8 cellular contexts compared by ENCODE assay signal in genomic region chr13:114113395-114113794, GRCh38. TPM values are rescaled to one million over a fixed set of nuclear protein-coding genes. Genes with fewer than 3 reads are reported as not detected.
A peak's percentile ranks its signal among the peaks of the same experiment; 100 is the strongest.
DNase-seq lines count a peak whose midpoint lies in the region; ATAC-seq, FAIRE-seq and TF ChIP-seq lines count a peak whose summit lies in the region.
"Not testable (repeated sequence)": the region's sequence is repeated elsewhere in the genome, so short reads cannot be mapped to it uniquely, and the experiment has no call there.

No MANE protein-coding gene starts in this region.

- H3K9me3 ChIP-seq in BLaER1; KOPT-K1 (ENCODE audit: insufficient read depth, low read length, poor library complexity, severe bottlenecking); H1 (ENCODE audit: insufficient read depth in 2 of 2, low read depth in 1 of 2, low read length in 1 of 2); left lung: not testable (repeated sequence)

- H4K8ac ChIP-seq in H1 (ENCODE audit: extremely low read depth, insufficient read depth, low read length), result not testable (repeated sequence)

- not testable (repeated sequence) for H2BK120ac ChIP-seq in H1 (replicated peaks; ENCODE audit: low read depth, low read length)

- not testable (repeated sequence) for H3K9me3 Mint-ChIP-seq in activated naive CD4-positive, alpha-beta T cell treated with anti-CD3 and anti-CD28 coated beads, Interleukin-2, amount 50 U/mL, for 24 hours; nephron; stimulated activated effector memory CD8-positive, alpha-beta T cell treated with anti-CD3 and anti-CD28 coated beads, Interleukin-12 subunit alpha, Interleukin-12 subunit beta, amount 100 ng/mL, for 72 hours

- H4K91ac ChIP-seq in H1 (replicated peaks; ENCODE audit: insufficient read length, low read length), result not testable (repeated sequence)

- not testable (repeated sequence) for H3K23me2 ChIP-seq in H1 (ENCODE audit: low read depth, low read length)

- 0 out of 2 replicates have a peak overlapping the region, but pooled peaks have one; percentile 61 for H2BK15ac ChIP-seq in H1 (ENCODE audit: low read length)

- not testable (repeated sequence) for TF ChIP-seq RAD21 in H1 (IDR thresholded peaks at IDR 0.05 in 1 of 2, conservative IDR thresholded peaks at IDR 0.05 in 1 of 2; ENCODE audit: low read depth in 2 of 2, low read length in 2 of 2)

- not testable (repeated sequence) for H2BK20ac ChIP-seq in H1 (ENCODE audit: low read length)

- not testable (repeated sequence) for FAIRE-seq in H1 (lab: Jason Lieb, UNC)

- POLR2A ChIA-PET in H1 (lab: Charles Lee; ENCODE audit: partially characterized antibody), result interaction anchor here (3.1 kb wide), 1 partner anchor 14 kb away, joined by 10 read pairs; no protein-coding TSS in a partner anchor

- CTCF ChIA-PET in H1 (lab: Charles Lee; ENCODE audit: partially characterized antibody), result interaction anchor here (1.2 to 2.3 kb wide), 9 partner anchors 8 to 144 kb away, joined by 3 to 9 read pairs (median 4); no protein-coding TSS in a partner anchor

- H3K56ac ChIP-seq in H1 (replicated peaks; ENCODE audit: insufficient read length, low read depth, low read length), result not testable (repeated sequence)

- H2AK5ac ChIP-seq in H1 (ENCODE audit: low read depth, low read length), result 0 out of 2 replicates have a peak overlapping the region, but pooled peaks have one; percentile 58

- H4K20me1 ChIP-seq in BLaER1 (peaks cover 33% of the 10 kb centered on the region), H1 (replicated peaks in 1 of 2; ENCODE audit: control insufficient read depth in 1 of 2, insufficient read depth in 2 of 2, low read length in 2 of 2) (peaks cover 7 to 12% of the 10 kb centered on the region in 2 experiments)

- not testable (repeated sequence) for H2AFZ ChIP-seq in H1 (ENCODE audit: low read length)

- DNase-seq in activated CD4-positive, CD25-positive, alpha-beta regulatory T cell treated with anti-CD3 and anti-CD28 coated beads, Interleukin-2, amount 50 U/mL, for 72 hours, result peak; percentile 11
- not testable (repeated sequence) for DNase-seq in H1 (ENCODE audit: low read depth in 1 of 2, low spot score in 2 of 2); stimulated activated effector memory CD8-positive, alpha-beta T cell treated with anti-CD3 and anti-CD28 coated beads, Interleukin-12 subunit alpha, Interleukin-12 subunit beta, amount 100 ng/mL, for 72 hours (ENCODE audit: low spot score in 2 of 2)
- peak; percentile 18 to 20 for DNase-seq in left lung

- not testable (repeated sequence) for TF ChIP-seq CTCF in H1 (IDR thresholded peaks at IDR 0.05; ENCODE audit: control extremely low read depth in 1 of 3, insufficient read depth in 1 of 3, low read depth in 1 of 3, low read length in 3 of 3); left lung (IDR thresholded peaks at IDR 0.05); nephron (IDR thresholded peaks at IDR 0.05; ENCODE audit: unreplicated experiment in 3 of 3)

- peaks cover 13% of the 10 kb centered on the region; the same call in 1 of the 2 replicates for H3K36me3 ChIP-seq in BLaER1
- not testable (repeated sequence) for H3K36me3 ChIP-seq in KOPT-K1 (ENCODE audit: insufficient read depth, low read length); H1 (ENCODE audit: control insufficient read depth in 2 of 4, insufficient read depth in 4 of 4, low read length in 3 of 4); left lung

- H3K4me3 Mint-ChIP-seq in activated naive CD4-positive, alpha-beta T cell treated with anti-CD3 and anti-CD28 coated beads, Interleukin-2, amount 50 U/mL, for 24 hours, result peak overlapping the region; percentile 69
- H3K4me3 Mint-ChIP-seq in nephron; stimulated activated effector memory CD8-positive, alpha-beta T cell treated with anti-CD3 and anti-CD28 coated beads, Interleukin-12 subunit alpha, Interleukin-12 subunit beta, amount 100 ng/mL, for 72 hours: not testable (repeated sequence)

- peak overlapping the region; percentile 92 for H3K27ac Mint-ChIP-seq in activated naive CD4-positive, alpha-beta T cell treated with anti-CD3 and anti-CD28 coated beads, Interleukin-2, amount 50 U/mL, for 24 hours
- peak overlapping the region; percentile 83 to 87 (median 87) for H3K27ac Mint-ChIP-seq in nephron
- peak overlapping the region; percentile 61 for H3K27ac Mint-ChIP-seq in stimulated activated effector memory CD8-positive, alpha-beta T cell treated with anti-CD3 and anti-CD28 coated beads, Interleukin-12 subunit alpha, Interleukin-12 subunit beta, amount 100 ng/mL, for 72 hours

- not testable (repeated sequence) for H3K36me3 Mint-ChIP-seq in activated naive CD4-positive, alpha-beta T cell treated with anti-CD3 and anti-CD28 coated beads, Interleukin-2, amount 50 U/mL, for 24 hours; nephron (ENCODE audit: low read depth)
- H3K36me3 Mint-ChIP-seq in stimulated activated effector memory CD8-positive, alpha-beta T cell treated with anti-CD3 and anti-CD28 coated beads, Interleukin-12 subunit alpha, Interleukin-12 subunit beta, amount 100 ng/mL, for 72 hours, result peaks cover 41% of the 10 kb centered on the region

- peaks cover 0 to 54% of the 10 kb centered on the region in 2 experiments; a peak in 3 of 4 replicates for H3K79me2 ChIP-seq in H1 (ENCODE audit: control insufficient read depth in 1 of 2, insufficient read depth in 2 of 2, low read length in 2 of 2)

- peaks cover 72% of the 10 kb centered on the region for H3K4me1 Mint-ChIP-seq in activated naive CD4-positive, alpha-beta T cell treated with anti-CD3 and anti-CD28 coated beads, Interleukin-2, amount 50 U/mL, for 24 hours
- peaks cover 57% of the 10 kb centered on the region for H3K4me1 Mint-ChIP-seq in nephron
- peaks cover 76% of the 10 kb centered on the region for H3K4me1 Mint-ChIP-seq in stimulated activated effector memory CD8-positive, alpha-beta T cell treated with anti-CD3 and anti-CD28 coated beads, Interleukin-12 subunit alpha, Interleukin-12 subunit beta, amount 100 ng/mL, for 72 hours

- H3K4me3 ChIP-seq in BLaER1; H1 (ENCODE audit: extremely low read depth in 1 of 4, insufficient read depth in 2 of 4, low read depth in 3 of 4, low read length in 4 of 4); left lung: not testable (repeated sequence)

- peak overlapping the region; percentile 15; the same call in 1 of the 2 replicates for H3K18ac ChIP-seq in H1 (ENCODE audit: extremely low read depth, low read length)

- intact Hi-C loops in left lung (cut with DNase I), result not testable (repeated sequence)

- TF ChIP-seq POLR2A in H1 (IDR thresholded peaks at IDR 0.05; ENCODE audit: control extremely low read depth in 1 of 2, low read depth in 2 of 2, low read length in 2 of 2), result not testable (repeated sequence)

- not testable (repeated sequence) for H3K23ac ChIP-seq in H1 (ENCODE audit: insufficient read length)

- not testable (repeated sequence) for H3K27me3 ChIP-seq in BLaER1; H1 (replicated peaks in 1 of 4; ENCODE audit: control insufficient read depth in 3 of 4, extremely low read depth in 1 of 4, insufficient read depth in 3 of 4, low read length in 3 of 4); left lung

- H3K4me2 ChIP-seq in BLaER1, result peak overlapping the region; percentile 82
- H3K4me2 ChIP-seq in H1 (ENCODE audit: insufficient read depth in 1 of 2, low read depth in 2 of 2, low read length in 2 of 2), result not testable (repeated sequence)

- ATAC-seq in left lung; stimulated activated effector memory CD8-positive, alpha-beta T cell treated with anti-CD3 and anti-CD28 coated beads, Interleukin-12 subunit alpha, Interleukin-12 subunit beta, amount 100 ng/mL, for 72 hours: not testable (repeated sequence)

- H3K4me1 ChIP-seq in BLaER1, result peaks cover 89% of the 10 kb centered on the region
- H3K4me1 ChIP-seq in H1 (replicated peaks in 1 of 4; ENCODE audit: control insufficient read depth in 3 of 4, insufficient read depth in 4 of 4, low read length in 3 of 4), result peaks cover 6 to 40% (median 26%) of the 10 kb centered on the region in 4 experiments
- H3K4me1 ChIP-seq in left lung, result peaks cover 4 to 50% of the 10 kb centered on the region in 2 donors

- H3K4ac ChIP-seq in H1 (replicated peaks; ENCODE audit: insufficient read length, low read depth, low read length), result not testable (repeated sequence)

- H4K5ac ChIP-seq in H1 (ENCODE audit: insufficient read length, low read depth, low read length), result not testable (repeated sequence)

- H3K27ac ChIP-seq in BLaER1 (peak overlapping the region; percentile 94), KOPT-K1 (ENCODE audit: low read depth, low read length, poor library complexity, severe bottlenecking) (peak overlapping the region; percentile 77)
- H3K27ac ChIP-seq in H1 (ENCODE audit: low read depth, low read length); left lung: not testable (repeated sequence)

- WGBS in H1 (ENCODE audit: extremely low coverage in 1 of 2, insufficient coverage in 1 of 2, insufficient read length in 1 of 2, insufficient replicate concordance in 2 of 2, low coverage in 1 of 2, low lambda C conversion rate in 2 of 2, missing lambda C conversion rate in 1 of 2), 2 experiments, result 93% methylated on average over 11 of the region's 21 CpGs; no CpG with 5 or more reads in 1 of the 2 experiments

- peaks cover 17% of the 10 kb centered on the region for H3K79me1 ChIP-seq in H1 (ENCODE audit: low read depth, low read length)

- 0 out of 2 replicates have a peak overlapping the region, but pooled peaks have one; percentile 23 for H2BK12ac ChIP-seq in H1 (ENCODE audit: low read depth, low read length)

- not testable (repeated sequence) for H3K27me3 Mint-ChIP-seq in activated naive CD4-positive, alpha-beta T cell treated with anti-CD3 and anti-CD28 coated beads, Interleukin-2, amount 50 U/mL, for 24 hours; nephron (ENCODE audit: low read depth)

- not testable (repeated sequence) for H2BK5ac ChIP-seq in H1 (ENCODE audit: low read depth, low read length)

- not testable (repeated sequence) for TF ChIP-seq EP300 in H1 (IDR thresholded peaks at IDR 0.05; ENCODE audit: borderline replicate concordance in 1 of 2, low read depth in 2 of 2, low read length in 2 of 2)

- H3K14ac ChIP-seq in H1 (ENCODE audit: insufficient read length), result not testable (repeated sequence)

- peak overlapping the region; percentile 79; the same call in 1 of the 2 replicates for H3K9ac ChIP-seq in BLaER1
- not testable (repeated sequence) for H3K9ac ChIP-seq in H1 (replicated peaks in 1 of 4; ENCODE audit: extremely low read depth in 1 of 4, low read depth in 3 of 4, low read length in 3 of 4)

RNA-seq across cellular contexts. Expression of gene RASA3, which starts 19.0 kb away (rescaled TPM):
- 21.9 TPM in 2 replicates for total RNA-seq in H1 (2021; fragmentation: NEBNext Ultra II Directional; extraction: Animal tissue kit (Norgen Biotek cat#: 25700))
- 7.5 and 11.0 TPM in 2 replicates for polyA plus RNA-seq in H1 (2011; rRNA removed)
- polyA plus RNA-seq in H1 (2011; cell fraction: cytosol; rRNA removed), result 12.9 TPM
- polyA plus RNA-seq in H1 (2011; cell fraction: nucleus; rRNA removed), result 15.0 TPM
- polyA plus RNA-seq in H1 (2012, experiment 1 of 2), result 11.8 to 14.5 TPM (median 13.4 TPM) in 4 replicates
- polyA plus RNA-seq in H1 (2012, experiment 2 of 2), result 7.7 TPM
- 11.2 TPM for polyA plus RNA-seq in H1 (2013, experiment 1 of 2)
- 11.4 TPM for polyA plus RNA-seq in H1 (2013, experiment 2 of 2)
- polyA minus RNA-seq in H1 (2011; rRNA and poly(A)+ RNA removed), result 10.6 and 10.8 TPM in 2 replicates
- polyA minus RNA-seq in H1 (2011; cell fraction: cytosol; rRNA and poly(A)+ RNA removed), result 11.4 TPM
- 6.9 TPM for polyA minus RNA-seq in H1 (2011; cell fraction: nucleus; rRNA and poly(A)+ RNA removed)
- total RNA-seq in left lung, result 10 to 100 TPM; 14.5 to 22.2 TPM
